ENCODE assay signal across 16 cellular contexts in the genomic region with DNA sequence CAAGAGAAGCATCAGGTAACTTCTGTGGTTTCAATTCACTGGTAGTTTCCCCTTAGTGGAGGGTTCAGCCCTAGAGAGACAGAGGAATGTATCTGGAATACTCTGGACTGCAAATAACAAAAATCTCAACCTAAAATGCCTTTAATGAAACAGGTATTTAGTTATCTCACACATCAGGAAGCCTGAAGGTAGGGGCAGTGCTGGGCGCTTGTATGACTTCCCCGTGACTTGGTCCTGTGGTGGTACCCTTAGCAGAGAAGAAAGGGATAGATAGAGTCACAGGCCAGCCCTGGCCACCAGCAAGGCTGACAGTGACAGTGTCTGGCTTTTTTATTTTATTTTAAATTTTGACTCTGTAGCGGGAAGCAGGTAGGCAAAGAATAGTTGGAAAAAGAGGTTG. TPM values are rescaled to one million over a fixed set of nuclear protein-coding genes. Genes with fewer than 3 reads are reported as not detected.
DNase-seq lines count a peak whose midpoint lies in the region; ATAC-seq and TF ChIP-seq lines count a peak whose summit lies in the region.
"Had no signal": no experiment of that assay in that cellular context is flagged by ENCODE, and none has a peak within 500 bp of the region (broad histone marks: within the 10 kb centered on the region; RNA-seq: fewer than 3 reads in every experiment).

No MANE protein-coding gene starts in this region.

- H3K27ac ChIP-seq in GM23338 (ENCODE audit: low read depth) (no peak overlapping the region), hepatocyte (peak overlapping the region; percentile 86), parathyroid adenoma (peak overlapping the region; percentile 86), thyroid gland (peak overlapping the region in 2 of 3 donors; percentile 73 to 84)
- H3K27ac ChIP-seq: BLaER1, GM23248 had no signal

- H3K36me3 ChIP-seq in GM23338 (ENCODE audit: insufficient read depth), result no peaks in the 10 kb centered on the region
- H3K36me3 ChIP-seq in hepatocyte (replicated peaks; ENCODE audit: insufficient read depth, low read depth), result no peaks in the 10 kb centered on the region
- no peaks in the 10 kb centered on the region for H3K36me3 ChIP-seq in parathyroid adenoma (ENCODE audit: control insufficient read depth, insufficient read depth, low read length)
- no peaks in the 10 kb centered on the region for H3K36me3 ChIP-seq in thyroid gland
- H3K36me3 ChIP-seq: BLaER1 had no signal

- no peaks in the 10 kb centered on the region for H3F3A ChIP-seq in GM23338 (replicated peaks; ENCODE audit: low read depth)

- no peak for DNase-seq in GM23338 (ENCODE audit: low spot score)
- DNase-seq in hepatocyte (ENCODE audit: low spot score), result no peak
- DNase-seq in thyroid gland, result no peak
- DNase-seq in sciatic nerve (ENCODE audit: low spot score), result no peak
- no peak for DNase-seq in T1000 (lab: John Stamatoyannopoulos, UW)
- DNase-seq in kidney glomerular epithelial cell (lab: John Stamatoyannopoulos, UW), result no peak
- DNase-seq: 8988T; Calu3; CD8-positive, alpha-beta T cell; DND-41; EL; GM23248; HCEC 1CT had no signal

- H3K36me3 Mint-ChIP-seq in GM23338 (ENCODE audit: low read depth), result no peaks in the 10 kb centered on the region
- H3K36me3 Mint-ChIP-seq: CD8-positive, alpha-beta T cell had no signal

- H3K9ac ChIP-seq in parathyroid adenoma, result no peak overlapping the region
- H3K9ac ChIP-seq: BLaER1, GM23248 had no signal

- ATAC-seq in GM23338, result no peak
- no peak for ATAC-seq in sciatic nerve
- ATAC-seq: CD8-positive, alpha-beta T cell; GM12878 had no signal

- H2AFZ ChIP-seq in GM23338, result no peak overlapping the region
- H2AFZ ChIP-seq in hepatocyte, result no peak overlapping the region
- H2AFZ ChIP-seq in parathyroid adenoma, result no peak overlapping the region
- H2AFZ ChIP-seq: GM23248 had no signal

- H3K4me1 ChIP-seq in GM23338 (ENCODE audit: insufficient read depth), result peaks cover 22% of the 10 kb centered on the region
- peaks cover 43% of the 10 kb centered on the region for H3K4me1 ChIP-seq in hepatocyte (ENCODE audit: insufficient read depth)
- peaks cover 50% of the 10 kb centered on the region for H3K4me1 ChIP-seq in parathyroid adenoma
- peaks cover 29 to 59% of the 10 kb centered on the region in 2 donors for H3K4me1 ChIP-seq in thyroid gland

- H3K4me3 ChIP-seq in GM23338 (no peak overlapping the region), hepatocyte (no peak overlapping the region), parathyroid adenoma (ENCODE audit: low read depth, low read length) (no peak overlapping the region), thyroid gland (replicated peaks in 1 of 3) (no peak overlapping the region)
- H3K4me3 ChIP-seq: BLaER1, GM12878, GM23248 had no signal

- H3K9me3 ChIP-seq in hepatocyte (ENCODE audit: low read depth), result no peaks in the 10 kb centered on the region
- H3K9me3 ChIP-seq in parathyroid adenoma (ENCODE audit: control insufficient read depth, low read length), result no peaks in the 10 kb centered on the region
- no peaks in the 10 kb centered on the region for H3K9me3 ChIP-seq in thyroid gland
- H3K9me3 ChIP-seq: BLaER1 had no signal

- H3K27me3 ChIP-seq in GM23338 (ENCODE audit: insufficient read depth) (no peaks in the 10 kb centered on the region), hepatocyte (no peaks in the 10 kb centered on the region), parathyroid adenoma (ENCODE audit: control insufficient read depth, insufficient read depth, low read length) (no peaks in the 10 kb centered on the region), thyroid gland (no peaks in the 10 kb centered on the region)
- H3K27me3 ChIP-seq: BLaER1 had no signal

- H4K20me1 ChIP-seq in GM23338 (replicated peaks; ENCODE audit: insufficient read depth), result peaks cover 11% of the 10 kb centered on the region; the same call in 1 of the 2 replicates
- peaks cover 48% of the 10 kb centered on the region for H4K20me1 ChIP-seq in hepatocyte (ENCODE audit: insufficient read depth, poor library complexity, severe bottlenecking)
- H4K20me1 ChIP-seq: BLaER1 had no signal

- H3K4me1 Mint-ChIP-seq in GM23338, result peaks cover 52% of the 10 kb centered on the region

- no peaks in the 10 kb centered on the region for H3K27me3 Mint-ChIP-seq in GM23338 (ENCODE audit: insufficient read depth, low read depth, poor library complexity)

- peaks cover under 1% of the 10 kb centered on the region; the same call in 1 of the 2 replicates for H3K9me2 ChIP-seq in GM23338 (ENCODE audit: insufficient read depth)
- no peaks in the 10 kb centered on the region for H3K9me2 ChIP-seq in hepatocyte (replicated peaks; ENCODE audit: insufficient read depth)

- intact Hi-C loops in thyroid gland (cut with DNase I), result no loop called here
- intact Hi-C loops in sciatic nerve (cut with DNase I), result no loop called here

- H3K27ac Mint-ChIP-seq in GM23338, result peak overlapping the region; percentile 7; the same call in 1 of the 2 replicates
- H3K27ac Mint-ChIP-seq: CD8-positive, alpha-beta T cell had no signal

- H3K4me3 Mint-ChIP-seq in GM23338, result no peak overlapping the region
- H3K4me3 Mint-ChIP-seq: CD8-positive, alpha-beta T cell had no signal

- no peak for TF ChIP-seq CTCF in GM23338 (conservative IDR thresholded peaks at IDR 0.05; ENCODE audit: low read depth in 2 of 2)
- TF ChIP-seq CTCF in hepatocyte (IDR thresholded peaks at IDR 0.05; ENCODE audit: poor library complexity), result no peak
- no peak for TF ChIP-seq CTCF in parathyroid adenoma (IDR thresholded peaks at IDR 0.05)
- no peak for TF ChIP-seq CTCF in thyroid gland (IDR thresholded peaks at IDR 0.05)

- no peak overlapping the region for H3K4me2 ChIP-seq in GM23338
- H3K4me2 ChIP-seq in hepatocyte, result no peak overlapping the region
- H3K4me2 ChIP-seq in parathyroid adenoma (ENCODE audit: low read length), result no peak overlapping the region
- H3K4me2 ChIP-seq: BLaER1 had no signal

- H3K79me2 ChIP-seq in GM23338 (replicated peaks; ENCODE audit: insufficient read depth) (peaks cover 57% of the 10 kb centered on the region), hepatocyte (peaks cover 93% of the 10 kb centered on the region), parathyroid adenoma (peaks cover 37% of the 10 kb centered on the region)

- no peaks in the 10 kb centered on the region for H3K9me3 Mint-ChIP-seq in GM23338
- H3K9me3 Mint-ChIP-seq: CD8-positive, alpha-beta T cell had no signal

- no peak for TF ChIP-seq POLR2A in thyroid gland (IDR thresholded peaks at IDR 0.05)

- 86% methylated on average over 3 of the region's 3 CpGs for WGBS in hepatocyte (ENCODE audit: low lambda C conversion rate, missing lambda C conversion rate)
- 95 to 99% methylated on average over 3 of the region's 3 CpGs for WGBS in thyroid gland, 2 donors

TF ChIP-seq in GM23338, 12 proteins besides CTCF, POLR2A, EP300 and RAD21 (continues in another document):
- TF ChIP-seq CREB1 (CRISPR knock-in tag; IDR thresholded peaks at IDR 0.05; ENCODE audit: low read depth), result no peak
- TF ChIP-seq, protein P1, sequence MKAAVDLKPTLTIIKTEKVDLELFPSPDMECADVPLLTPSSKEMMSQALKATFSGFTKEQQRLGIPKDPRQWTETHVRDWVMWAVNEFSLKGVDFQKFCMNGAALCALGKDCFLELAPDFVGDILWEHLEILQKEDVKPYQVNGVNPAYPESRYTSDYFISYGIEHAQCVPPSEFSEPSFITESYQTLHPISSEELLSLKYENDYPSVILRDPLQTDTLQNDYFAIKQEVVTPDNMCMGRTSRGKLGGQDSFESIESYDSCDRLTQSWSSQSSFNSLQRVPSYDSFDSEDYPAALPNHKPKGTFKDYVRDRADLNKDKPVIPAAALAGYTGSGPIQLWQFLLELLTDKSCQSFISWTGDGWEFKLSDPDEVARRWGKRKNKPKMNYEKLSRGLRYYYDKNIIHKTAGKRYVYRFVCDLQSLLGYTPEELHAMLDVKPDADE (IDR thresholded peaks at IDR 0.05), result no peak
- TF ChIP-seq NANOG (IDR thresholded peaks at IDR 0.05; ENCODE audit: borderline replicate concordance), result no peak
- TF ChIP-seq STAT1 (IDR thresholded peaks at IDR 0.05; ENCODE audit: unreplicated experiment), result no peak
- TF ChIP-seq JUNB (IDR thresholded peaks at IDR 0.05; ENCODE audit: unreplicated experiment), result no peak

RNA-seq across cellular contexts. Expression of a gene that starts 14.9 kb away (rescaled TPM):
- total RNA-seq in GM23338 (2014; rRNA removed; shearing (Covaris generic)), result 16.6 and 18.6 TPM in 2 replicates
- polyA plus RNA-seq in GM23338 (2016; fragmentation: Nextera tagmentation; extraction: Ambion mirVana) (11.3 TPM in 2 replicates), hepatocyte (61.4 and 70.6 TPM in 2 replicates)
- total RNA-seq in hepatocyte (45.7 and 54.3 TPM in 2 replicates), thyroid gland (10 to 100 TPM; 41.7 to 52.4 (median 48.4) TPM), sciatic nerve (19.5 TPM)
